ENCODE assay signal across 14 cellular contexts in genomic region chr2:55401124-55401523, GRCh38. TPM values are rescaled to one million over a fixed set of nuclear protein-coding genes. Genes with fewer than 3 reads are reported as not detected.
A peak's percentile ranks its signal among the peaks of the same experiment; 100 is the strongest.
DNase-seq lines count a peak whose midpoint lies in the region; TF ChIP-seq lines count a peak whose summit lies in the region.
"Had no signal": no experiment of that assay in that cellular context is flagged by ENCODE, and none has a peak within 500 bp of the region (broad histone marks: within the 10 kb centered on the region; RNA-seq: fewer than 3 reads in every experiment).

No MANE protein-coding gene starts in this region.

- H2BK120ac ChIP-seq in H9 (ENCODE audit: low read depth, low read length, poor library complexity, severe bottlenecking) = no peak overlapping the region

- no peak overlapping the region for H2BK12ac ChIP-seq in H9 (ENCODE audit: insufficient read length, low read depth, low read length)

- no peak overlapping the region for H3K18ac ChIP-seq in H9 (ENCODE audit: insufficient read length, low read depth, low read length)

- H3K4me1 ChIP-seq in neural progenitor cell (no peaks in the 10 kb centered on the region), H9 (ENCODE audit: insufficient read depth, low read length) (no peaks in the 10 kb centered on the region; the same call in 1 of the 2 replicates)
- H3K4me1 ChIP-seq: BLaER1 had no signal

- no peak overlapping the region for H3K4me3 ChIP-seq in MG63
- no peak overlapping the region for H3K4me3 ChIP-seq in dorsolateral prefrontal cortex
- no peak overlapping the region for H3K4me3 ChIP-seq in neural progenitor cell
- H3K4me3 ChIP-seq: BLaER1 had no signal

- peaks cover 8% of the 10 kb centered on the region; the same call in 1 of the 2 replicates for H3K36me3 ChIP-seq in MG63
- H3K36me3 ChIP-seq in neural progenitor cell = peaks cover 6% of the 10 kb centered on the region

- POLR2A ChIA-PET in HEK293T (lab: Yijun Ruan, JAX) = no interaction called here

- intact Hi-C loops in dorsolateral prefrontal cortex (cut with DNase I) = no loop called here

- H3K9me3 Mint-ChIP-seq in neural progenitor cell = no peaks in the 10 kb centered on the region
- H3K9me3 Mint-ChIP-seq in H9 = no peaks in the 10 kb centered on the region
- H3K9me3 Mint-ChIP-seq: CD4-positive, CD25-positive, alpha-beta regulatory T cell had no signal

- no peak overlapping the region for H4K91ac ChIP-seq in H9 (ENCODE audit: insufficient read length, low read depth, low read length)

- H3K27me3 ChIP-seq in MG63 = no peaks in the 10 kb centered on the region
- H3K27me3 ChIP-seq in dorsolateral prefrontal cortex = no peaks in the 10 kb centered on the region
- no peaks in the 10 kb centered on the region for H3K27me3 ChIP-seq in neural progenitor cell
- H3K27me3 ChIP-seq in H9 (ENCODE audit: insufficient read depth, low read length) = no peaks in the 10 kb centered on the region
- H3K27me3 ChIP-seq: BLaER1 had no signal

- H4K20me1 ChIP-seq in neural progenitor cell (ENCODE audit: low read depth) (peaks cover 12% of the 10 kb centered on the region), H9 (ENCODE audit: control insufficient read depth, insufficient read depth, insufficient read length) (no peaks in the 10 kb centered on the region)
- H4K20me1 ChIP-seq: BLaER1 had no signal

- peaks cover 4% of the 10 kb centered on the region for H3K4me1 Mint-ChIP-seq in neural progenitor cell
- H3K4me1 Mint-ChIP-seq in H9 = peaks cover 0 to 4% of the 10 kb centered on the region in 2 experiments; a peak in 2 of 4 replicates

- H3K27ac ChIP-seq in dorsolateral prefrontal cortex (peak overlapping the region in 51 of 59 donors; percentile 5 to 100 (median 60)), neural progenitor cell (no peak overlapping the region), H9 (ENCODE audit: insufficient read length, low read depth, low read length) (no peak overlapping the region)
- H3K27ac ChIP-seq: BLaER1 had no signal

- no peak overlapping the region for H3K56ac ChIP-seq in H9 (ENCODE audit: insufficient read length, low read depth, low read length)

- H3K4ac ChIP-seq in H9 (ENCODE audit: low read depth, low read length) = no peak overlapping the region

- no CpG with 5 or more reads among the region's 1 CpG for WGBS in H9 (ENCODE audit: extremely low coverage, insufficient read length, low lambda C conversion rate)

- no peak overlapping the region for H2BK20ac ChIP-seq in H9 (ENCODE audit: low read depth, low read length, poor library complexity, severe bottlenecking)

- H3K9me3 ChIP-seq in MG63 (no peaks in the 10 kb centered on the region), neural progenitor cell (ENCODE audit: low read depth) (no peaks in the 10 kb centered on the region), H9 (ENCODE audit: control insufficient read depth, low read depth, low read length) (no peaks in the 10 kb centered on the region)
- H3K9me3 ChIP-seq: BLaER1 had no signal

- no peak overlapping the region for H3K14ac ChIP-seq in H9 (ENCODE audit: insufficient read depth, low read length)

- H3K36me3 Mint-ChIP-seq in neural progenitor cell (peaks cover 13% of the 10 kb centered on the region), H9 (ENCODE audit: insufficient read depth in 1 of 3, low read depth in 3 of 3) (peaks cover 4 to 23% (median 12%) of the 10 kb centered on the region in 3 experiments; a peak in 6 of 7 replicates)

- H3K23me2 ChIP-seq in H9 (ENCODE audit: insufficient read length, low read depth, low read length, poor library complexity, severe bottlenecking) = no peaks in the 10 kb centered on the region

- H3K9ac ChIP-seq in neural progenitor cell = no peak overlapping the region
- no peak overlapping the region for H3K9ac ChIP-seq in H9 (ENCODE audit: extremely low read depth, insufficient read length, low read length)
- H3K9ac ChIP-seq: BLaER1 had no signal

- no peak overlapping the region for H2BK15ac ChIP-seq in H9 (ENCODE audit: low read depth, low read length)

- no peak overlapping the region for H2AFZ ChIP-seq in neural progenitor cell (replicated peaks)
- no peak overlapping the region for H2AFZ ChIP-seq in H9 (ENCODE audit: low read length)

- no peak overlapping the region for H3K23ac ChIP-seq in H9 (ENCODE audit: insufficient read length, low read depth, low read length)

- no peaks in the 10 kb centered on the region for H3K27me3 Mint-ChIP-seq in neural progenitor cell (ENCODE audit: insufficient read depth, low read depth)
- no peaks in the 10 kb centered on the region for H3K27me3 Mint-ChIP-seq in H9 (ENCODE audit: low read depth)
- H3K27me3 Mint-ChIP-seq: CD4-positive, CD25-positive, alpha-beta regulatory T cell had no signal

- no peak overlapping the region for H2AK5ac ChIP-seq in H9 (ENCODE audit: insufficient read length, low read length)

- H3K4me2 ChIP-seq in neural progenitor cell (no peak overlapping the region), H9 (ENCODE audit: insufficient read depth, insufficient read length, low read length) (no peak overlapping the region)
- H3K4me2 ChIP-seq: BLaER1 had no signal

- no peak overlapping the region for H4K5ac ChIP-seq in H9 (ENCODE audit: insufficient read length, low read depth, low read length)

- no peaks in the 10 kb centered on the region for H3K79me1 ChIP-seq in H9 (ENCODE audit: insufficient read depth, low read depth, low read length, poor library complexity, severe bottlenecking)

- no peaks in the 10 kb centered on the region for H3F3A ChIP-seq in neural progenitor cell (ENCODE audit: low read depth)

- CTCF ChIA-PET in HEK293T (lab: Yijun Ruan, JAX) = no interaction called here

- peaks cover 87% of the 10 kb centered on the region for H3K79me2 ChIP-seq in neural progenitor cell (ENCODE audit: low read depth)
- no peaks in the 10 kb centered on the region; the same call in 1 of the 2 replicates for H3K79me2 ChIP-seq in H9 (ENCODE audit: insufficient read depth, low read length)

- DNase-seq in DMS53 (lab: John Stamatoyannopoulos, UW) (peak; percentile 13), DMS53 treated with DMSO at 0.1 percent for 48 hours (lab: John Stamatoyannopoulos, UW; ENCODE audit: unreplicated experiment) (no peak), ELR (ENCODE audit: low read depth) (peak; percentile 27), MG63 (peak; percentile 13), dorsolateral prefrontal cortex (no peak), neural progenitor cell (ENCODE audit: low spot score) (no peak), HEK293T (ENCODE audit: extremely low spot score) (no peak), H9 (no peak)
- DNase-seq: 8988T; AML-193; Calu3; CD4-positive, CD25-positive, alpha-beta regulatory T cell; GDM1 had no signal

- H2BK5ac ChIP-seq in H9 (ENCODE audit: insufficient read length, low read length) = no peak overlapping the region

- H3K27ac Mint-ChIP-seq in neural progenitor cell (no peak overlapping the region), H9 (no peak overlapping the region)
- H3K27ac Mint-ChIP-seq: CD4-positive, CD25-positive, alpha-beta regulatory T cell had no signal

- no peak overlapping the region for H4K8ac ChIP-seq in H9 (replicated peaks; ENCODE audit: insufficient read length, low read depth, low read length)

- TF ChIP-seq CTCF in dorsolateral prefrontal cortex (IDR thresholded peaks at IDR 0.05 in 54 of 56, conservative IDR thresholded peaks at IDR 0.05 in 2 of 56; ENCODE audit: low read depth in 1 of 56, partially characterized antibody in 56 of 56) (no peak), neural progenitor cell (IDR thresholded peaks at IDR 0.05) (no peak), H9 (conservative IDR thresholded peaks at IDR 0.05) (no peak)

- H3T11ph ChIP-seq in H9 (ENCODE audit: low read length) = no peak overlapping the region

- H3K4me3 Mint-ChIP-seq in neural progenitor cell (no peak overlapping the region), H9 (no peak overlapping the region)
- H3K4me3 Mint-ChIP-seq: CD4-positive, CD25-positive, alpha-beta regulatory T cell had no signal

TF ChIP-seq in HEK293T, 16 proteins besides CTCF, POLR2A, EP300 and RAD21:
- TF ChIP-seq ELF4 (IDR thresholded peaks at IDR 0.05) = no peak
- no peak for TF ChIP-seq CTBP1 (IDR thresholded peaks at IDR 0.05; ENCODE audit: borderline replicate concordance)
- no peak for TF ChIP-seq ARNT (IDR thresholded peaks at IDR 0.05)
- TF ChIP-seq HDGF (IDR thresholded peaks at IDR 0.05; ENCODE audit: borderline replicate concordance) = no peak
- no peak for TF ChIP-seq NFRKB (IDR thresholded peaks at IDR 0.05)
- TF ChIP-seq SUZ12 (IDR thresholded peaks at IDR 0.05) = no peak
- no peak for TF ChIP-seq ZNF384 (IDR thresholded peaks at IDR 0.05)
- TF ChIP-seq BHLHE40 (IDR thresholded peaks at IDR 0.05; ENCODE audit: borderline replicate concordance) = no peak
- no peak for TF ChIP-seq FOXA1 (IDR thresholded peaks at IDR 0.05)
- TF ChIP-seq FOXK2 (IDR thresholded peaks at IDR 0.05) = no peak
- no peak for TF ChIP-seq PKNOX1 (IDR thresholded peaks at IDR 0.05)
- no peak for TF ChIP-seq LEF1 (IDR thresholded peaks at IDR 0.05; ENCODE audit: borderline replicate concordance)
- no peak for TF ChIP-seq L3MBTL2 (conservative IDR thresholded peaks at IDR 0.05)
- TF ChIP-seq TARDBP (IDR thresholded peaks at IDR 0.05) = no peak
- no peak for TF ChIP-seq FOXM1 (IDR thresholded peaks at IDR 0.05; ENCODE audit: borderline replicate concordance)
- TF ChIP-seq SP1 (IDR thresholded peaks at IDR 0.05) = no peak

RNA-seq across cellular contexts. Expression of gene CCDC88A, which starts 18.5 kb away (rescaled TPM):
- total RNA-seq in MG63 (2014; rRNA removed; shearing (Covaris generic); ENCODE audit: low replicate concordance) = 11.8 and 28.3 TPM in 2 replicates
- 100 to 1,000 TPM; 151 to 514 (median 261) TPM for total RNA-seq in dorsolateral prefrontal cortex
- total RNA-seq in neural progenitor cell (ENCODE audit: low replicate concordance) = 123 and 182 TPM in 2 replicates
- total RNA-seq in H9 (2021) = 87.5 and 91.8 TPM in 2 replicates

Comparison
In these comparisons a context has a peak if more than half of its experiments do, and no peak if none do; other contexts are left out.
1. DNase-seq: peak in DMS53 (single experiment), ELR (single experiment) and MG63 (single experiment); none in DMS53 treated with DMSO at 0.1 percent for 48 hours (single experiment), dorsolateral prefrontal cortex (0 of 10), neural progenitor cell (single experiment), HEK293T (single experiment) and H9 (single experiment).
2. H3K27ac ChIP-seq: peak in dorsolateral prefrontal cortex (51 of 59); none in neural progenitor cell (single experiment) and H9 (single experiment).